ENCODE assay signal across 8 cellular contexts in genomic region chr16:4693296-4693955, GRCh38.
DNase-seq lines count a peak whose midpoint lies in the region; ATAC-seq lines count a peak whose summit lies in the region.

Gene NUDT16L1, plus strand, starts transcription at chr16:4693562. Its CDS starts 165 bp downstream, at chr16:4693727.

- ATAC-seq in GM19043 (IDR thresholded peaks at IDR 0.05; ENCODE audit: low read depth, unreplicated experiment) (peak; percentile 94), HG03354 (IDR thresholded peaks at IDR 0.05; ENCODE audit: poor library complexity, severe bottlenecking, unreplicated experiment) (peak; percentile 94)
- ATAC-seq in activated CD4-positive, CD25-positive, alpha-beta regulatory T cell treated with anti-CD3 and anti-CD28 coated beads, Interleukin-2, amount 50 U/mL, for 24 hours: peak; percentile 96 to 97
- peak; percentile 95 for ATAC-seq in central memory CD8-positive, alpha-beta T cell (replicated peaks; ENCODE audit: extremely low read depth, poor library complexity, severe bottlenecking)

- peak within 1 kb of the TSS; percentile 82 for H3K4me3 Mint-ChIP-seq in central memory CD8-positive, alpha-beta T cell

- H3K9me3 Mint-ChIP-seq in central memory CD8-positive, alpha-beta T cell: no peaks in the 10 kb centered on the region

- H3K27ac Mint-ChIP-seq in central memory CD8-positive, alpha-beta T cell (ENCODE audit: low read depth): peak within 1 kb of the TSS; percentile 80

- H3K36me3 Mint-ChIP-seq in central memory CD8-positive, alpha-beta T cell (ENCODE audit: insufficient read depth): peaks cover 44% of the 10 kb centered on the region

- DNase-seq in AG20443 (ENCODE audit: low spot score) (peak; percentile 100), NCI-H446 treated with DMSO at 0.1 percent for 48 hours (lab: John Stamatoyannopoulos, UW) (peak; percentile 86), iris pigment epithelial cell (ENCODE audit: low read depth) (peak; percentile 95)
- DNase-seq in central memory CD8-positive, alpha-beta T cell (ENCODE audit: low spot score in 2 of 2): peak; percentile 94 to 96
- DNase-seq in stimulated activated CD4-positive, alpha-beta T cell treated with anti-CD3 and anti-CD28 coated beads, Interleukin-12 subunit alpha, Interleukin-12 subunit beta, amount 100 ng/mL, for 24 hours (ENCODE audit: low read depth in 2 of 2): peak; percentile 93 to 95

- H3K27me3 Mint-ChIP-seq in central memory CD8-positive, alpha-beta T cell: no peaks in the 10 kb centered on the region

- peaks cover 15% of the 10 kb centered on the region for H3K4me1 Mint-ChIP-seq in central memory CD8-positive, alpha-beta T cell

Comparison
In these comparisons a context has a peak if more than half of its experiments do, and no peak if none do; other contexts are left out.
1. Peak in every context shown above with its lines: DNase-seq and ATAC-seq.